ENCODE assay signal across 8 cellular contexts in the genomic region with DNA sequence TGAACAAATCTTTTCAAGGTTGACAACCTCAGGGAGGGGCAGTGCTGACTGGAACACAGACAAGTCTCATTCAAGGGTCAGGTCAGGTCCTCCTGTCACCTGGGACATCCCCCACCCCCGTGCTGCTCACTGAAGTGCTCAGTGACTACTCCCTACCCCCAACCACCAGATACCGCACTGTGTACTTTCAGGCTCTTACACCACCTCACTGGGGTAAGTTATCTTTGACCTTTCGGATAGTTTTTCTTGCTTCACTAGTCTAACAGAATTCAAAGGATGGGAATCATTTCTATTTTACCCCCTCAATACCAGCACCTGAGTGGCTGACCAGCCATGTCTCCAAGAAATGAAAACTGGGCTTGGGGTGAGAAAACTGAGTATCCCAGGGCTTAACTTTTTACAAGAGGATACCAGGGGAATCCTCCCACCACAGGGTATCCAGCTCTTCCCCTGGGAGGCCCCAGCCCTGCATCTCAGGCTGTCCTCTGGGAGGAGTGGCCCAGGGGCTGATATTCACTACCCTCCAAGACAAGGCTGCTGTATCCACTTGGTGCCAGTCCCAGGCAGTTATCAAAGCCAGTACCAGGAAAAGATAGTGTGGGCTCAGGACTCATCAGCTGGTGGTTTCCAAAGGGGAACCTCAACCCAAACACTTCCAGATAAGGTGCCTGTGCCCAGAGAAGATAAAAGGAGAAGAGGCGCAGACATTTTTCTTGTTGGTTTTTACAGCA.
DNase-seq lines count a peak whose midpoint lies in the region; ATAC-seq lines count a peak whose summit lies in the region.

No MANE protein-coding gene starts in this region.

- peak; percentile 37 for ATAC-seq in GM21576 (IDR thresholded peaks at IDR 0.05; ENCODE audit: unreplicated experiment)
- ATAC-seq in effector memory CD8-positive, alpha-beta T cell (replicated peaks) = no peak
- ATAC-seq in HG02759 (IDR thresholded peaks at IDR 0.05; ENCODE audit: unreplicated experiment) = no peak
- no peak for ATAC-seq in HG03175 (IDR thresholded peaks at IDR 0.05; ENCODE audit: unreplicated experiment)
- no peak for ATAC-seq in HG03460 (IDR thresholded peaks at IDR 0.05; ENCODE audit: unreplicated experiment)

- no peaks in the 10 kb centered on the region for H3K36me3 Mint-ChIP-seq in effector memory CD8-positive, alpha-beta T cell (ENCODE audit: insufficient read depth)

- no peaks in the 10 kb centered on the region for H3K27me3 Mint-ChIP-seq in effector memory CD8-positive, alpha-beta T cell

- peak overlapping the region; percentile 93 to 96 for H3K4me3 Mint-ChIP-seq in effector memory CD8-positive, alpha-beta T cell

- peak; percentile 27 for DNase-seq in activated CD4-positive, alpha-beta T cell treated with anti-CD3 and anti-CD28 coated beads for 1 hour
- no peak for DNase-seq in effector memory CD8-positive, alpha-beta T cell
- peak; percentile 46 to 70 for DNase-seq in stimulated activated CD8-positive, alpha-beta memory T cell treated with anti-CD3 and anti-CD28 coated beads, Interleukin-15, amount 100 ng/mL, for 4 hours (ENCODE audit: low read depth in 2 of 2)
- DNase-seq in cortex of kidney (lab: John Stamatoyannopoulos, UW) = no peak

- peak overlapping the region in 1 of 2 donors; percentile 94 for H3K27ac Mint-ChIP-seq in effector memory CD8-positive, alpha-beta T cell

- no peaks in the 10 kb centered on the region for H3K9me3 Mint-ChIP-seq in effector memory CD8-positive, alpha-beta T cell

- H3K4me1 Mint-ChIP-seq in effector memory CD8-positive, alpha-beta T cell (ENCODE audit: low read depth in 2 of 2) = peaks cover 18 to 21% of the 10 kb centered on the region in 2 donors

Comparison
In these comparisons a context has a peak if more than half of its experiments do, and no peak if none do; other contexts are left out.
1. DNase-seq: peak in activated CD4-positive, alpha-beta T cell treated with anti-CD3 and anti-CD28 coated beads for 1 hour (single experiment) and stimulated activated CD8-positive, alpha-beta memory T cell treated with anti-CD3 and anti-CD28 coated beads, Interleukin-15, amount 100 ng/mL, for 4 hours (2 of 2); none in effector memory CD8-positive, alpha-beta T cell (0 of 3) and cortex of kidney (single experiment).